In the genomic region with DNA sequence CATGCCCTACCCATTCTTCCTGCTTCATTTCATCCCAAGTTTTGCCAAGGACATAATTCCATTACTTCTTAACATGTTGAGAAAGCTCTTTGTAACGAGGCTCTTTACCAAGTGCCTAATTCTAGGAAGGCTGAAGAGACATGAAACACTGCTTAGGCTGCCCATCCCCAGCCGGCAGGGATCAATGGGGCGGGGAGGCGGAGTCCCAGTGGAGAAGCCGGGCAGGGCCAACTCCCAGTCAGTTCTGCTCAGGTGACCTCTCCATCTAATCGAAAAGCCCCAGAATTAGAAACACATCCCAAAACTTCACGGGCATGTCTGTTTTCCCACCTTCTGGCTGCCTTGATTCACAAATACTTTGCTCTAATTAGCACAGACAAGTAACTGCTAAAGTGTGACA, we compare ENCODE assay signal across 17 cellular contexts.
"Had no signal": no experiment of that assay in that cellular context is flagged by ENCODE, and none has a peak within 500 bp of the region (broad histone marks: within the 10 kb centered on the region; RNA-seq: fewer than 3 reads in every experiment).

No MANE protein-coding gene starts in this region.

- H3K36me3 ChIP-seq: ascending aorta, breast epithelium, gastroesophageal sphincter, pancreas, tibial artery, uterus had no signal

- H3K27me3 ChIP-seq: ascending aorta, breast epithelium, pancreas, tibial artery, uterus had no signal

- DNase-seq: activated CD4-positive, alpha-beta T cell treated with anti-CD3 and anti-CD28 coated beads for 1 hour; activated CD4-positive, alpha-beta T cell treated with anti-CD3 and anti-CD28 coated beads, Interleukin-2, amount 50 U/mL, for 4 hours; activated naive CD4-positive, alpha-beta T cell treated with anti-CD3 and anti-CD28 coated beads for 36 hours; activated naive CD8-positive, alpha-beta T cell treated with anti-CD3 and anti-CD28 coated beads, Interleukin-2, amount 50 U/mL, for 24 hours; cerebellar nuclear complex; effector memory CD4-positive, alpha-beta T cell; pancreas; stimulated activated CD4-positive, alpha-beta T cell treated with anti-CD3 and anti-CD28 coated beads, Interleukin-4, amount 100 ng/mL, for 1 hour; stimulated activated naive CD4-positive, alpha-beta T cell; T-cell; T1000; tibial artery; uterus had no signal

- H3K27ac ChIP-seq: ascending aorta, breast epithelium, epithelial cell of prostate, gastroesophageal sphincter, pancreas, tibial artery, uterus had no signal

- H3K4me1 ChIP-seq: ascending aorta, breast epithelium, gastroesophageal sphincter, pancreas, uterus had no signal

- ATAC-seq: activated naive CD8-positive, alpha-beta T cell treated with anti-CD3 and anti-CD28 coated beads, Interleukin-2, amount 50 U/mL, for 24 hours; gastroesophageal sphincter; pancreas; T-cell had no signal

- H3K4me3 ChIP-seq: ascending aorta, breast epithelium, gastroesophageal sphincter, pancreas, tibial artery, uterus had no signal

- H3K9me3 ChIP-seq: ascending aorta, breast epithelium, pancreas, tibial artery, uterus had no signal
